ENCODE assay signal across 1 cellular context in the genomic region with DNA sequence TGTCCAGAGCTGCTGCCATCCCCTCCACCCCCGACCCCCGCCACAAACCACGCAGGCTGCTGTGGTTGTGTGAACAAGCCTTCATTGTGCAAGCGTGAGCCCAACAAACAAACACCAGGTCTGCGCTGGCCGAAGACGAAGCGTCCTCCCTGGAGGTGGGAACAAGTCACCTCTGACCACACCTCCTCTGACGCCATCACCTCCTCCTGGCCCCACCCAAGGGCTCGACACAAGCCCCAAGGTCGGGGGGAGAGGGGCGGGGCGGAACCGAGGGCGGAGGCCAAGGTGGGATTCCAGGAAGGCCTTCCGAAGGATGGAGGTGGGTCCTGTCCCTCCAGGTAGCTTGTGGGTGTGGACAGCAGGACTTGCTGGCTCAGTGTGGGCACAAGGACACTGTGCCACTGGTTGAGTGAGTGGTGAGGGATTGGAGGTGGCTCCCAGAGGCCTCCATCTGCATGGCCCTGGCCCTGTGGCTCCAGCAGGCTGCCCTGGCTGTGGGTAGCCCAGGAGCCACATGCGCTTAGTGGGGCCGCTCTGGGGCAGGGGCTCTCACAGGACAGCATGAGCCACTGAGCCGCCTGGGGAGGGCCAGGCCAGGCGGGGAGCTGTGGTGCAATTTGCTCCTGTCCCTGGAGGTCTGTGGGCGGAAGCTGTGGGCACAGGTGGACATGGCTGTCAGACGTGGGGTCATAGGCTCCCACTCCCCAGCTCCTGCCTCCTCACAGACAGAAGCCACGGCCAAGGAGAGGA.
TF ChIP-seq lines count a peak whose summit lies in the region.

No MANE protein-coding gene starts in this region.

TF ChIP-seq in WTC11, 78 proteins besides CTCF, POLR2A, EP300 and RAD21 (continued from another document):
- TF ChIP-seq, protein P1, sequence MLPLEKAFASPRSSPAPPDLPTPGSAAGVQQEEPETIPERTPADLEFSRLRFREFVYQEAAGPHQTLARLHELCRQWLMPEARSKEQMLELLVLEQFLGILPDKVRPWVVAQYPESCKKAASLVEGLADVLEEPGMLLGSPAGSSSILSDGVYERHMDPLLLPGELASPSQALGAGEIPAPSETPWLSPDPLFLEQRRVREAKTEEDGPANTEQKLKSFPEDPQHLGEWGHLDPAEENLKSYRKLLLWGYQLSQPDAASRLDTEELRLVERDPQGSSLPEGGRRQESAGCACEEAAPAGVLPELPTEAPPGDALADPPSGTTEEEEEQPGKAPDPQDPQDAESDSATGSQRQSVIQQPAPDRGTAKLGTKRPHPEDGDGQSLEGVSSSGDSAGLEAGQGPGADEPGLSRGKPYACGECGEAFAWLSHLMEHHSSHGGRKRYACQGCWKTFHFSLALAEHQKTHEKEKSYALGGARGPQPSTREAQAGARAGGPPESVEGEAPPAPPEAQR (CRISPR knock-in tag; IDR thresholded peaks at IDR 0.05) = no peak
- no peak for TF ChIP-seq ZNF396 (CRISPR knock-in tag; IDR thresholded peaks at IDR 0.05; ENCODE audit: borderline replicate concordance)
- no peak for TF ChIP-seq GRHL2 (CRISPR knock-in tag; IDR thresholded peaks at IDR 0.05; ENCODE audit: insufficient replicate concordance, severe bottlenecking)
- TF ChIP-seq CREB1 (CRISPR knock-in tag; IDR thresholded peaks at IDR 0.05) = no peak
- TF ChIP-seq ZNF416 (CRISPR knock-in tag; IDR thresholded peaks at IDR 0.05) = no peak
- TF ChIP-seq, protein P2, sequence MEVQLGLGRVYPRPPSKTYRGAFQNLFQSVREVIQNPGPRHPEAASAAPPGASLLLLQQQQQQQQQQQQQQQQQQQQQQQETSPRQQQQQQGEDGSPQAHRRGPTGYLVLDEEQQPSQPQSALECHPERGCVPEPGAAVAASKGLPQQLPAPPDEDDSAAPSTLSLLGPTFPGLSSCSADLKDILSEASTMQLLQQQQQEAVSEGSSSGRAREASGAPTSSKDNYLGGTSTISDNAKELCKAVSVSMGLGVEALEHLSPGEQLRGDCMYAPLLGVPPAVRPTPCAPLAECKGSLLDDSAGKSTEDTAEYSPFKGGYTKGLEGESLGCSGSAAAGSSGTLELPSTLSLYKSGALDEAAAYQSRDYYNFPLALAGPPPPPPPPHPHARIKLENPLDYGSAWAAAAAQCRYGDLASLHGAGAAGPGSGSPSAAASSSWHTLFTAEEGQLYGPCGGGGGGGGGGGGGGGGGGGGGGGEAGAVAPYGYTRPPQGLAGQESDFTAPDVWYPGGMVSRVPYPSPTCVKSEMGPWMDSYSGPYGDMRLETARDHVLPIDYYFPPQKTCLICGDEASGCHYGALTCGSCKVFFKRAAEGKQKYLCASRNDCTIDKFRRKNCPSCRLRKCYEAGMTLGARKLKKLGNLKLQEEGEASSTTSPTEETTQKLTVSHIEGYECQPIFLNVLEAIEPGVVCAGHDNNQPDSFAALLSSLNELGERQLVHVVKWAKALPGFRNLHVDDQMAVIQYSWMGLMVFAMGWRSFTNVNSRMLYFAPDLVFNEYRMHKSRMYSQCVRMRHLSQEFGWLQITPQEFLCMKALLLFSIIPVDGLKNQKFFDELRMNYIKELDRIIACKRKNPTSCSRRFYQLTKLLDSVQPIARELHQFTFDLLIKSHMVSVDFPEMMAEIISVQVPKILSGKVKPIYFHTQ (CRISPR knock-in tag; IDR thresholded peaks at IDR 0.05) = no peak
- TF ChIP-seq, protein P3, sequence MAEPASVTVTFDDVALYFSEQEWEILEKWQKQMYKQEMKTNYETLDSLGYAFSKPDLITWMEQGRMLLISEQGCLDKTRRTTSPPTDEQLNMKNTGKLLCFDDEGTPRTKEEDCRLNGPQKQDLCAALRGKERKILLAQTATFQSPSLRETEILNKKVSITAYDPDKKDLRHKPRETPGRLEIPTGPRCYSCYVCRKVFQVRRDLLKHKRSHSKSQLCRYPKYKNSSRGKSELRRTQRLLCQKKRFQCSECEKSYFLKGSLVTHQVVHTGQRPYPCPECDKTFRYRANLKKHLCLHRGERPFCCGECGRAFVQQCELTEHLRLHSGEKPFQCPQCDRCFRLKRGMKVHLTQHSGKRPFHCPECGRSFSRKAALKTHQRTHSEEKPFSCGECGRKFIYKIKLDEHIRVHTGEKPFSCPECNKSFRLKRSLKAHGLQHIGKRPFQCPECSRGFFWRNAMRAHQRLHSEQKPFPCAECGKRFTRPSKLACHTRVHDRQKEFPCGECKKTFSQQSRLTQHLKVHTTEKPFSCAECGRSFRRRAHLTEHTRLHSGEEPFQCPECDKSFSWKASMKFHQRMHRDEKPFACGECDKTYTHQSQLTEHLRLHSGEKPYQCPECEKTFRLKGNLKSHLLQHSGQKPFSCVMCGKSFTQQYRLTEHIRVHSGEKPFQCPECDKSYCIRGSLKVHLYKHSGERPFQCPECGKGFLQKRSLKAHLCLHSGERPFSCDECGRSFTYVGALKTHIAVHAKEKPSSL (CRISPR knock-in tag; conservative IDR thresholded peaks at IDR 0.05) = no peak
- no peak for TF ChIP-seq NR2C2 (CRISPR knock-in tag; IDR thresholded peaks at IDR 0.05)
